In genomic region chr3:66354001-66354400, GRCh38 we compare ENCODE assay signal across 16 cellular contexts.
A peak's percentile ranks its signal among the peaks of the same experiment; 100 is the strongest.
DNase-seq lines count a peak whose midpoint lies in the region; ATAC-seq and TF ChIP-seq lines count a peak whose summit lies in the region.
"Had no signal": no experiment of that assay in that cellular context is flagged by ENCODE, and none has a peak within 500 bp of the region (broad histone marks: within the 10 kb centered on the region; RNA-seq: fewer than 3 reads in every experiment).

No MANE protein-coding gene starts in this region.

- BruUV-seq in IMR-90 (replicated peaks; lab: Mats Ljungman, UMichigan): no TSS peak

- TF ChIP-seq POLR2A in IMR-90 (IDR thresholded peaks at IDR 0.05; ENCODE audit: low read depth, low read length): no peak
- TF ChIP-seq POLR2A in sigmoid colon (IDR thresholded peaks at IDR 0.05): no peak
- no peak for TF ChIP-seq POLR2A in tibial nerve (IDR thresholded peaks at IDR 0.05)

- ATAC-seq in IMR-90 (ENCODE audit: low read depth): peak; percentile 28

- H4K20me1 ChIP-seq in IMR-90 (ENCODE audit: insufficient read depth, low read length): no peaks in the 10 kb centered on the region

- H3K4me2 ChIP-seq in IMR-90 (ENCODE audit: low read depth, low read length): peak overlapping the region; percentile 48; the same call in 1 of the 2 replicates

- H3K4me3 ChIP-seq in IMR-90 (ENCODE audit: insufficient read depth, low read depth, low read length): no peak overlapping the region
- no peak overlapping the region for H3K4me3 ChIP-seq in brain microvascular endothelial cell (ENCODE audit: low read depth, low read length)
- no peak overlapping the region for H3K4me3 ChIP-seq in sigmoid colon
- no peak overlapping the region for H3K4me3 ChIP-seq in tibial nerve

- 20% methylated on average over 1 of the region's 2 CpGs; no CpG with 5 or more reads in 1 of the 2 experiments for WGBS in IMR-90 (ENCODE audit: extremely low coverage in 2 of 2, insufficient read length in 1 of 2), 2 experiments
- 63 to 71% methylated on average over 2 of the region's 2 CpGs for WGBS in sigmoid colon, 2 donors
- WGBS in tibial nerve, 2 donors: 57 to 68% methylated on average over 2 of the region's 2 CpGs

- intact Hi-C loops in IMR-90 (cut with micrococcal nuclease): loop anchor here (5.0 kb wide), 1 partner anchor 57 kb away; no protein-coding TSS in a partner anchor
- intact Hi-C loops in sigmoid colon (cut with DNase I): no loop called here

- H2AK5ac ChIP-seq in IMR-90 (ENCODE audit: low read depth, low read length): no peak overlapping the region

- no peak overlapping the region for H2BK120ac ChIP-seq in IMR-90 (ENCODE audit: low read depth, low read length)

- H3K9me3 ChIP-seq in IMR-90 (ENCODE audit: control insufficient read depth, insufficient read depth, low read length) (no peaks in the 10 kb centered on the region), sigmoid colon (no peaks in the 10 kb centered on the region), tibial nerve (no peaks in the 10 kb centered on the region)

- CTCF ChIA-PET in IMR-90 (lab: Yijun Ruan, JAX): interaction anchor here (0.6 kb wide), 1 partner anchor 197 kb away, joined by 3 read pairs; no protein-coding TSS in a partner anchor

- no peak overlapping the region for H3K27ac ChIP-seq in IMR-90 (ENCODE audit: insufficient read depth, low read length)
- H3K27ac ChIP-seq in brain microvascular endothelial cell: peak overlapping the region; percentile 70
- peak overlapping the region in 3 of 4 donors; percentile 17 to 45 (median 33) for H3K27ac ChIP-seq in sigmoid colon
- H3K27ac ChIP-seq in tibial nerve: no peak overlapping the region

- in situ Hi-C loops in IMR-90 (cut with MboI; ENCODE audit: low sequenced_read_pairs) (no loop called here), brain microvascular endothelial cell (cut with HindIII; ENCODE audit: low pct_ligation_motif_present, low sequenced_read_pairs) (no loop called here)

- TF ChIP-seq CTCF in IMR-90 (conservative IDR thresholded peaks at IDR 0.05; ENCODE audit: low read depth, low read length) (no peak), brain microvascular endothelial cell (IDR thresholded peaks at IDR 0.05; ENCODE audit: low read depth, low read length, missing control alignments) (no peak), sigmoid colon (IDR thresholded peaks at IDR 0.05) (no peak), tibial nerve (IDR thresholded peaks at IDR 0.05) (no peak)

- no peaks in the 10 kb centered on the region; a peak in 2 of 4 replicates for H3K79me1 ChIP-seq in IMR-90 (ENCODE audit: low read depth in 1 of 2, low read length in 2 of 2)

- no peak overlapping the region for H3K9ac ChIP-seq in IMR-90 (ENCODE audit: low read depth, low read length)

- H3K4ac ChIP-seq in IMR-90 (ENCODE audit: low read depth, low read length): no peak overlapping the region

- no peaks in the 10 kb centered on the region for H3K36me3 ChIP-seq in IMR-90 (ENCODE audit: control insufficient read depth, insufficient read depth, low read length)
- no peaks in the 10 kb centered on the region for H3K36me3 ChIP-seq in brain microvascular endothelial cell (replicated peaks)
- H3K36me3 ChIP-seq in sigmoid colon: no peaks in the 10 kb centered on the region
- no peaks in the 10 kb centered on the region for H3K36me3 ChIP-seq in tibial nerve

- dilution Hi-C loops in IMR-90 (cut with HindIII; ENCODE audit: low sequenced_read_pairs, unreplicated experiment): no loop called here

- H3K23ac ChIP-seq in IMR-90 (ENCODE audit: low read depth, low read length): no peak overlapping the region

- DNase-seq in IMR-90: peak; percentile 29
- DNase-seq in brain microvascular endothelial cell: no peak
- peak; percentile 6 for DNase-seq in iris pigment epithelial cell (ENCODE audit: low read depth)
- no peak for DNase-seq in sigmoid colon
- DNase-seq in activated naive CD4-positive, alpha-beta T cell (lab: John Stamatoyannopoulos, UW): no peak
- DNase-seq in 8988T: no peak
- DNase-seq in tibial nerve (ENCODE audit: low spot score in 2 of 2): no peak
- DNase-seq: ACHN, C1 segment of cervical spinal cord, DMS 273 treated with DMSO at 0.1 percent for 48 hours, KG1, MV-4-11, NCI-H187, NCI-H2107, NCI-H510A, NCI-H774 had no signal

- no peak overlapping the region for H2BK15ac ChIP-seq in IMR-90 (ENCODE audit: low read depth, low read length)

- no peak overlapping the region for H3K14ac ChIP-seq in IMR-90 (replicated peaks; ENCODE audit: low read depth, low read length)

- H2AK9ac ChIP-seq in IMR-90 (replicated peaks; ENCODE audit: low read depth, low read length, poor library complexity): no peak overlapping the region

- POLR2A ChIA-PET in IMR-90 (lab: Charles Lee; ENCODE audit: unreplicated experiment): interaction anchor here (0.6 kb wide), 1 partner anchor 114 kb away, joined by 3 read pairs; no protein-coding TSS in a partner anchor

- H2BK20ac ChIP-seq in IMR-90 (ENCODE audit: low read depth, low read length): no peak overlapping the region

- no peak overlapping the region for H4K5ac ChIP-seq in IMR-90 (ENCODE audit: low read depth, low read length)

- H2BK5ac ChIP-seq in IMR-90 (ENCODE audit: low read depth, low read length, poor library complexity, severe bottlenecking): peak overlapping the region; percentile 10

- H2AFZ ChIP-seq in IMR-90 (replicated peaks; ENCODE audit: low read length, poor library complexity): no peak overlapping the region

- TF ChIP-seq EP300 in sigmoid colon (IDR thresholded peaks at IDR 0.05): no peak
- no peak for TF ChIP-seq EP300 in tibial nerve (IDR thresholded peaks at IDR 0.05)

- peaks cover 5% of the 10 kb centered on the region for H3K4me1 ChIP-seq in IMR-90 (ENCODE audit: control insufficient read depth, insufficient read depth, low read length)
- H3K4me1 ChIP-seq in sigmoid colon: peaks cover 0 to 20% (median 11%) of the 10 kb centered on the region in 4 donors
- H3K4me1 ChIP-seq in tibial nerve: peaks cover 0 to 46% (median 0%) of the 10 kb centered on the region in 4 donors

- no peak overlapping the region for H3K18ac ChIP-seq in IMR-90 (ENCODE audit: low read depth, low read length)

- peaks cover 7% of the 10 kb centered on the region for H3K9me1 ChIP-seq in IMR-90 (ENCODE audit: insufficient read depth, low read length)

- H4K8ac ChIP-seq in IMR-90 (ENCODE audit: low read depth in 2 of 2, low read length in 2 of 2): no peak overlapping the region

- no peak overlapping the region for H3K56ac ChIP-seq in IMR-90 (ENCODE audit: extremely low read depth, insufficient read depth, low read length)

- H4K91ac ChIP-seq in IMR-90 (ENCODE audit: insufficient read depth, low read depth, low read length): no peak overlapping the region

- TF ChIP-seq RAD21 in IMR-90 (IDR thresholded peaks at IDR 0.05; ENCODE audit: low read length): no peak

- H3K27me3 ChIP-seq in IMR-90 (ENCODE audit: control insufficient read depth, insufficient read depth, low read length): no peaks in the 10 kb centered on the region
- no peaks in the 10 kb centered on the region for H3K27me3 ChIP-seq in brain microvascular endothelial cell (replicated peaks)
- H3K27me3 ChIP-seq in sigmoid colon: no peaks in the 10 kb centered on the region
- H3K27me3 ChIP-seq in tibial nerve: no peaks in the 10 kb centered on the region

TF ChIP-seq in IMR-90, 13 proteins besides CTCF, POLR2A, EP300 and RAD21:
- TF ChIP-seq RCOR1 (IDR thresholded peaks at IDR 0.05; ENCODE audit: insufficient replicate concordance, low read length): no peak
- TF ChIP-seq CHD1 (IDR thresholded peaks at IDR 0.05; ENCODE audit: low read depth, low read length): no peak
- TF ChIP-seq BHLHE40 (IDR thresholded peaks at IDR 0.05; ENCODE audit: low read depth, low read length): no peak
- TF ChIP-seq SMC3 (IDR thresholded peaks at IDR 0.05; ENCODE audit: low read depth, low read length): no peak
TF ChIP-seq in IMR-90: peak in this region for 0.

Comparison
In these comparisons a context has a peak if more than half of its experiments do, and no peak if none do; other contexts are left out.
1. DNase-seq: peak in IMR-90 (single experiment) and iris pigment epithelial cell (single experiment); none in brain microvascular endothelial cell (single experiment), sigmoid colon (single experiment), activated naive CD4-positive, alpha-beta T cell (0 of 4), 8988T (single experiment) and tibial nerve (0 of 2).
2. H3K27ac ChIP-seq: peak in brain microvascular endothelial cell (single experiment) and sigmoid colon (3 of 4); none in IMR-90 (single experiment) and tibial nerve (0 of 4).